Comparison of ENCODE assay signal across 22 cellular contexts in genomic region chr1:29475256-29475800, GRCh38.
DNase-seq lines count a peak whose midpoint lies in the region; ATAC-seq and TF ChIP-seq lines count a peak whose summit lies in the region.
"Had no signal": no experiment of that assay in that cellular context is flagged by ENCODE, and none has a peak within 500 bp of the region (broad histone marks: within the 10 kb centered on the region; RNA-seq: fewer than 3 reads in every experiment).

No MANE protein-coding gene starts in this region.

- H3K79me2 ChIP-seq in H9 (ENCODE audit: insufficient read depth, low read length): no peaks in the 10 kb centered on the region

- H3K23me2 ChIP-seq in H9 (ENCODE audit: insufficient read length, low read depth, low read length, poor library complexity, severe bottlenecking): peaks cover 7% of the 10 kb centered on the region

- H3K4me1 ChIP-seq in H9 (ENCODE audit: insufficient read depth, low read length) (no peaks in the 10 kb centered on the region), endodermal cell (ENCODE audit: control insufficient read depth, insufficient read depth, low read length) (peaks cover 30% of the 10 kb centered on the region)

- H3K36me3 Mint-ChIP-seq in H9 (ENCODE audit: insufficient read depth in 1 of 3, low read depth in 3 of 3) (no peaks in the 10 kb centered on the region), endodermal cell (ENCODE audit: low read depth) (no peaks in the 10 kb centered on the region)
- no peaks in the 10 kb centered on the region for H3K36me3 Mint-ChIP-seq in stimulated activated memory B cell treated with anti-CD40 and anti-IgM and Interleukin-4, amounts not matched to agents 10 μg/mL and 1 μg/mL and 100 μg/mL, for 72 hours

- peak; percentile 28 for ATAC-seq in stimulated activated memory B cell treated with anti-CD40 and anti-IgM and Interleukin-4, amounts not matched to agents 10 μg/mL and 1 μg/mL and 100 μg/mL, for 72 hours
- ATAC-seq: GM12878, GM23338, PC-3 had no signal

- H3K9me3 ChIP-seq in H9 (ENCODE audit: control insufficient read depth, low read depth, low read length) (no peaks in the 10 kb centered on the region), endodermal cell (ENCODE audit: control insufficient read depth, low read length) (no peaks in the 10 kb centered on the region)

- no peak overlapping the region for H3T11ph ChIP-seq in H9 (ENCODE audit: low read length)

- no peak overlapping the region for H2BK120ac ChIP-seq in H9 (ENCODE audit: low read depth, low read length, poor library complexity, severe bottlenecking)

- no peak overlapping the region for H2AFZ ChIP-seq in H9 (ENCODE audit: low read length)
- H2AFZ ChIP-seq: GM23338 had no signal

- H3K56ac ChIP-seq in H9 (ENCODE audit: insufficient read length, low read depth, low read length): no peak overlapping the region

- no peak overlapping the region for H2BK20ac ChIP-seq in H9 (ENCODE audit: low read depth, low read length, poor library complexity, severe bottlenecking)

- no peak overlapping the region for H4K8ac ChIP-seq in H9 (replicated peaks; ENCODE audit: insufficient read length, low read depth, low read length)

- no peaks in the 10 kb centered on the region for H4K20me1 ChIP-seq in H9 (ENCODE audit: control insufficient read depth, insufficient read depth, insufficient read length)

- H3K27me3 Mint-ChIP-seq in H9 (ENCODE audit: low read depth): peaks cover 15% of the 10 kb centered on the region
- H3K27me3 Mint-ChIP-seq in endodermal cell (ENCODE audit: insufficient read depth): peaks cover 17% of the 10 kb centered on the region
- peaks cover 73% of the 10 kb centered on the region for H3K27me3 Mint-ChIP-seq in stimulated activated memory B cell treated with anti-CD40 and anti-IgM and Interleukin-4, amounts not matched to agents 10 μg/mL and 1 μg/mL and 100 μg/mL, for 72 hours

- no peak overlapping the region for H3K23ac ChIP-seq in H9 (ENCODE audit: insufficient read length, low read depth, low read length)

- H2BK15ac ChIP-seq in H9 (ENCODE audit: low read depth, low read length): no peak overlapping the region

- H3K27ac Mint-ChIP-seq in H9 (peak overlapping the region in 1 of 3 experiments; percentile 87; a peak in 1 of 7 replicates), endodermal cell (no peak overlapping the region)
- no peak overlapping the region for H3K27ac Mint-ChIP-seq in stimulated activated memory B cell treated with anti-CD40 and anti-IgM and Interleukin-4, amounts not matched to agents 10 μg/mL and 1 μg/mL and 100 μg/mL, for 72 hours
- H3K27ac Mint-ChIP-seq: CD8-positive, alpha-beta memory T cell; GM23338 had no signal

- DNase-seq in H7 (peak; percentile 14), H9 (peak; percentile 24), endodermal cell (peak; percentile 37), NCI-H128 (lab: John Stamatoyannopoulos, UW; ENCODE audit: unreplicated experiment) (no peak), LoVo (ENCODE audit: low spot score) (no peak), nucleus accumbens (lab: John Stamatoyannopoulos, UW) (no peak)
- DNase-seq: ACHN, C1 segment of cervical spinal cord, DMS53, EL, NCI-H1092, NCI-H146, NCI-H2029 treated with DMSO at 0.1 percent for 48 hours, NCI-H510A, NCI-H774, PC-3, SIG-M5 had no signal

- H3K36me3 ChIP-seq in H7 (replicated peaks; ENCODE audit: control insufficient read depth, insufficient read depth, low read length): no peaks in the 10 kb centered on the region
- no peaks in the 10 kb centered on the region for H3K36me3 ChIP-seq in endodermal cell (ENCODE audit: control insufficient read depth, insufficient read depth, low read length)

- no peak overlapping the region for H3K4ac ChIP-seq in H9 (ENCODE audit: low read depth, low read length)

- H2BK12ac ChIP-seq in H9 (ENCODE audit: insufficient read length, low read depth, low read length): no peak overlapping the region

- H3K9me3 Mint-ChIP-seq in H9: no peaks in the 10 kb centered on the region
- no peaks in the 10 kb centered on the region for H3K9me3 Mint-ChIP-seq in endodermal cell
- no peaks in the 10 kb centered on the region for H3K9me3 Mint-ChIP-seq in stimulated activated memory B cell treated with anti-CD40 and anti-IgM and Interleukin-4, amounts not matched to agents 10 μg/mL and 1 μg/mL and 100 μg/mL, for 72 hours
- H3K9me3 Mint-ChIP-seq: GM23338 had no signal

- no peak overlapping the region for H3K18ac ChIP-seq in H9 (ENCODE audit: insufficient read length, low read depth, low read length)

- TF ChIP-seq CTCF in H9 (conservative IDR thresholded peaks at IDR 0.05) (no peak), endodermal cell (conservative IDR thresholded peaks at IDR 0.05) (no peak)

- H3K27ac ChIP-seq in H9 (ENCODE audit: insufficient read length, low read depth, low read length) (no peak overlapping the region), endodermal cell (ENCODE audit: low read depth, low read length) (no peak overlapping the region)
- H3K27ac ChIP-seq: RWPE1 had no signal

- no peak overlapping the region for H2BK5ac ChIP-seq in H9 (ENCODE audit: insufficient read length, low read length)

- H3K4me1 Mint-ChIP-seq in H9 (peaks cover 34 to 40% of the 10 kb centered on the region in 2 experiments), endodermal cell (peaks cover 65% of the 10 kb centered on the region)
- H3K4me1 Mint-ChIP-seq in stimulated activated memory B cell treated with anti-CD40 and anti-IgM and Interleukin-4, amounts not matched to agents 10 μg/mL and 1 μg/mL and 100 μg/mL, for 72 hours: no peaks in the 10 kb centered on the region
- H3K4me1 Mint-ChIP-seq: CD8-positive, alpha-beta memory T cell had no signal

- H3K4me3 Mint-ChIP-seq in H9: no peak overlapping the region
- no peak overlapping the region for H3K4me3 Mint-ChIP-seq in endodermal cell
- no peak overlapping the region for H3K4me3 Mint-ChIP-seq in stimulated activated memory B cell treated with anti-CD40 and anti-IgM and Interleukin-4, amounts not matched to agents 10 μg/mL and 1 μg/mL and 100 μg/mL, for 72 hours
- H3K4me3 Mint-ChIP-seq: GM23338 had no signal

- H3K9ac ChIP-seq in H9 (ENCODE audit: extremely low read depth, insufficient read length, low read length) (no peak overlapping the region), endodermal cell (ENCODE audit: extremely low read depth, low read length, poor library complexity, severe bottlenecking) (no peak overlapping the region)

- no peak overlapping the region for H3K14ac ChIP-seq in H9 (ENCODE audit: insufficient read depth, low read length)

- H2AK5ac ChIP-seq in H9 (ENCODE audit: insufficient read length, low read length): no peak overlapping the region

- H3K27me3 ChIP-seq in H7 (ENCODE audit: control insufficient read depth, insufficient read depth, low read length) (peaks cover 1% of the 10 kb centered on the region; the same call in 1 of the 2 replicates), H9 (ENCODE audit: insufficient read depth, low read length) (no peaks in the 10 kb centered on the region; the same call in 1 of the 2 replicates), endodermal cell (ENCODE audit: control insufficient read depth, insufficient read depth, low read length, poor library complexity, severe bottlenecking) (peaks cover 10% of the 10 kb centered on the region)

- no peak overlapping the region for H3K4me2 ChIP-seq in H9 (ENCODE audit: insufficient read depth, insufficient read length, low read length)
- H3K4me2 ChIP-seq: GM23338 had no signal

- no peaks in the 10 kb centered on the region for H3K79me1 ChIP-seq in H9 (ENCODE audit: insufficient read depth, low read depth, low read length, poor library complexity, severe bottlenecking)

- H3K4me3 ChIP-seq in H7 (ENCODE audit: insufficient read depth, low read depth, low read length) (no peak overlapping the region), endodermal cell (ENCODE audit: low read length) (no peak overlapping the region)
- H3K4me3 ChIP-seq: GM12878, GM23338 had no signal

- no peak overlapping the region for H4K91ac ChIP-seq in H9 (ENCODE audit: insufficient read length, low read depth, low read length)

- no CpG with 5 or more reads among the region's 9 CpGs for WGBS in H9 (ENCODE audit: extremely low coverage, insufficient read length, low lambda C conversion rate)
- WGBS in endodermal cell (ENCODE audit: insufficient coverage in 1 of 2, insufficient read length in 1 of 2), 2 experiments: 90 to 98% methylated on average over 8 to 9 of the region's 9 CpGs

- no peak overlapping the region for H4K5ac ChIP-seq in H9 (ENCODE audit: insufficient read length, low read depth, low read length)

Comparison
In these comparisons a context has a peak if more than half of its experiments do, and no peak if none do; other contexts are left out.
1. DNase-seq: peak in H7 (single experiment), H9 (single experiment) and endodermal cell (single experiment); none in NCI-H128 (single experiment), LoVo (single experiment) and nucleus accumbens (0 of 56).